Comparison of ENCODE assay signal across 8 cellular contexts in the genomic region with DNA sequence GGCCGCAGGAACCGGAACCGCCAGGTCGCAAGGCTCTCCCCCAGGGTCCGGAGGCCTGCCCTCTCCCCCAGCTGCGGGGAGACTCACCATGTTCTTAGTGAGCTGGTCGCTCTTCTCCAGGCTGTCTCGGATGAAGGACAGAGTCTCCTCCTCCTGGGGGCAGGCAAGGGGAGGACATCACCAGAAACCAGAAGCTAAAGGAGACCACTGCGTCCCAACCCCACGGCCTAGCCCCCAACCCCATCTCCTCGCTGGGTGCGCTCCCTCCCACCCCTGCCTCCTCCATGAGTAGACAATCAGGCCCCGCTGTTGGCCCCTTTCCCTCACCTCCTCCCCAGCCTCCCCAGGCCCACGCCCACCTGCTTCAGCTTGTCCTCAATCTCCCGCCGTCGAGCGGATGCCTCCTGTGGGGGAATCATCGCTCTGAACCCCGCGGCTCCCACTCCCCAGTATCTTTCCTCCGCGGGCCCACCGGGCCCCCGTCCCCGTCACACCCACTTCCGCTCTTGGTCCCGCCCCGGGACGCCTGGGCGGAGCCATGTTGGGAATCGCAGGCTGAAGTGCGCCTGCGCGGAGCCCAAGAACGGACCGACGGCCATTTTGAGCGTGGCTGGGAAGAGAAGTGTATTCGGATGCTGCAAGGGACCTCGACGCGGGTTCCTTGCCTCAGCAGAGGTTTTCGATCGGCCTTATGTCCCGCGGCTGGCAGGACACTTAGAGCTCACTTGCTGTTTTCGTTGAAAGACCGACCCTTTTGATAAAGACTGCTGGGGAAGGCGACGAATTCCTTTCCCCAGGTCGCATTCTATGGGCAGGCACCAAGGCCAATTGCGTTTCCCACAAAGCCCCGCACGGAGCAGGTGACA. TPM values are rescaled to one million over a fixed set of nuclear protein-coding genes. Genes with fewer than 3 reads are reported as not detected.
DNase-seq lines count a peak whose midpoint lies in the region; ATAC-seq, FAIRE-seq and TF ChIP-seq lines count a peak whose summit lies in the region.

A gene with protein sequence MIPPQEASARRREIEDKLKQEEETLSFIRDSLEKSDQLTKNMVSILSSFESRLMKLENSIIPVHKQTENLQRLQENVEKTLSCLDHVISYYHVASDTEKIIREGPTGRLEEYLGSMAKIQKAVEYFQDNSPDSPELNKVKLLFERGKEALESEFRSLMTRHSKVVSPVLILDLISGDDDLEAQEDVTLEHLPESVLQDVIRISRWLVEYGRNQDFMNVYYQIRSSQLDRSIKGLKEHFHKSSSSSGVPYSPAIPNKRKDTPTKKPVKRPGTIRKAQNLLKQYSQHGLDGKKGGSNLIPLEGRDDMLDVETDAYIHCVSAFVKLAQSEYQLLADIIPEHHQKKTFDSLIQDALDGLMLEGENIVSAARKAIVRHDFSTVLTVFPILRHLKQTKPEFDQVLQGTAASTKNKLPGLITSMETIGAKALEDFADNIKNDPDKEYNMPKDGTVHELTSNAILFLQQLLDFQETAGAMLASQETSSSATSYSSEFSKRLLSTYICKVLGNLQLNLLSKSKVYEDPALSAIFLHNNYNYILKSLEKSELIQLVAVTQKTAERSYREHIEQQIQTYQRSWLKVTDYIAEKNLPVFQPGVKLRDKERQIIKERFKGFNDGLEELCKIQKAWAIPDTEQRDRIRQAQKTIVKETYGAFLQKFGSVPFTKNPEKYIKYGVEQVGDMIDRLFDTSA (minus strand): TSS at position 514 of the 866 bp plus-strand sequence. CDS start 95 bp downstream, at position 419.

- H3K27me3 Mint-ChIP-seq in activated naive CD8-positive, alpha-beta T cell treated with anti-CD3 and anti-CD28 coated beads, Interleukin-2, amount 50 U/mL, for 24 hours = no peaks in the 10 kb centered on the region
- H3K27me3 Mint-ChIP-seq in type B pancreatic cell = no peaks in the 10 kb centered on the region

- H3K4me3 Mint-ChIP-seq in activated naive CD8-positive, alpha-beta T cell treated with anti-CD3 and anti-CD28 coated beads, Interleukin-2, amount 50 U/mL, for 24 hours = peak within 1 kb of the TSS; percentile 96
- H3K4me3 Mint-ChIP-seq in type B pancreatic cell = peak within 1 kb of the TSS; percentile 93

- H3K27ac Mint-ChIP-seq in activated naive CD8-positive, alpha-beta T cell treated with anti-CD3 and anti-CD28 coated beads, Interleukin-2, amount 50 U/mL, for 24 hours = peak within 1 kb of the TSS; percentile 95
- H3K27ac Mint-ChIP-seq in type B pancreatic cell = peak within 1 kb of the TSS; percentile 93

- intact Hi-C loops in cardiac septum (cut with DNase I) (loop anchor here (2.0 kb wide), 1 partner anchor 31 kb away; the partner anchor contains the start of gene SRP68), posterior cingulate gyrus (cut with DNase I) (no loop called here)

- peak; percentile 42 for TF ChIP-seq CTCF in type B pancreatic cell (conservative IDR thresholded peaks at IDR 0.05)

- H3K9me3 Mint-ChIP-seq in activated naive CD8-positive, alpha-beta T cell treated with anti-CD3 and anti-CD28 coated beads, Interleukin-2, amount 50 U/mL, for 24 hours = no peaks in the 10 kb centered on the region
- no peaks in the 10 kb centered on the region for H3K9me3 Mint-ChIP-seq in type B pancreatic cell

- peaks cover 12% of the 10 kb centered on the region for H3K36me3 Mint-ChIP-seq in activated naive CD8-positive, alpha-beta T cell treated with anti-CD3 and anti-CD28 coated beads, Interleukin-2, amount 50 U/mL, for 24 hours (ENCODE audit: low read depth)
- H3K36me3 Mint-ChIP-seq in type B pancreatic cell = peaks cover 12% of the 10 kb centered on the region

- peak; percentile 87 for ATAC-seq in HG02610 (IDR thresholded peaks at IDR 0.05; ENCODE audit: unreplicated experiment)
- ATAC-seq in activated naive CD8-positive, alpha-beta T cell treated with anti-CD3 and anti-CD28 coated beads, Interleukin-2, amount 50 U/mL, for 24 hours = peak; percentile 85

- FAIRE-seq in G401.6 (lab: Jason Lieb, UNC) = peak; percentile 71

- DNase-seq in NCI-H1417 treated with DMSO at 0.1 percent for 48 hours (lab: John Stamatoyannopoulos, UW) (peak; percentile 30), SW480 (ENCODE audit: low spot score) (peak; percentile 84), cardiac septum (ENCODE audit: low spot score) (peak; percentile 98), posterior cingulate gyrus (peak; percentile 88 to 99 (median 93)), type B pancreatic cell (ENCODE audit: extremely low spot score, unreplicated experiment) (peak; percentile 96)
- peak; percentile 95 for DNase-seq in activated naive CD8-positive, alpha-beta T cell treated with anti-CD3 and anti-CD28 coated beads, Interleukin-2, amount 50 U/mL, for 24 hours

- H3K4me1 Mint-ChIP-seq in activated naive CD8-positive, alpha-beta T cell treated with anti-CD3 and anti-CD28 coated beads, Interleukin-2, amount 50 U/mL, for 24 hours = peaks cover 19% of the 10 kb centered on the region
- peaks cover 16% of the 10 kb centered on the region for H3K4me1 Mint-ChIP-seq in type B pancreatic cell (ENCODE audit: unreplicated experiment)

RNA-seq across cellular contexts. Expression of the gene that starts here (rescaled TPM):
- total RNA-seq in cardiac septum = 86.9 TPM
- 171 and 201 TPM in 2 replicates for total RNA-seq in type B pancreatic cell (ENCODE audit: low replicate concordance)

Comparison
In these comparisons a context has a peak if more than half of its experiments do, and no peak if none do; other contexts are left out.
1. Peak in every context shown above with its lines: DNase-seq and ATAC-seq.
2. DNase-seq: peak in every context shown above with its lines; median percentile 98 in cardiac septum; 96 in type B pancreatic cell; 95 in activated naive CD8-positive, alpha-beta T cell treated with anti-CD3 and anti-CD28 coated beads, Interleukin-2, amount 50 U/mL, for 24 hours; 93 in posterior cingulate gyrus; 84 in SW480; 30 in NCI-H1417 treated with DMSO at 0.1 percent for 48 hours.